ENCODE assay signal across 1 cellular context in the genomic region with DNA sequence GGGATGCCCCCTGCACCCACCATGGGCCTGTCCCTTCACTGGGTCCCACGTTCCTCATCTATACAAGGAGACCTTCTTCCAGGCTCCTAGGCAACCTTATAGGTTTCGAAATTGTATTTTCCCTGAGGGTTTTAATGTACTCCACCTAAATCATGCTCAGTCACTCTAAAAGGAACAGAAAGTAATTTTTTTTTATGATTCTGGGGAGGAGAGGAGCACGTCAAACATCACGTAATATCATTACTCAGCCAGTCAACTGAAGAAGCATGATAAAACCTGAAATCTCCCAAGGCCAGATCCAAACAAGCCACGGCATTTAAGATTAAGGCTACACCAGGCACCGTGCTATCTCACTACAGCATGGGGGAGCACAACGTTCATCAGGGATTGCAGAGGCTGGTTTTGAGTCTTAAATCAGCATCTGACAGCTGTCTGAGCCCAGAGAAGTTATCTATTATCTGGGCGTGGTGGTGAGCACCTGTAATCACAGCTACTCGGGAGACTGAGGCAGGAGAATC.
TF ChIP-seq lines count a peak whose summit lies in the region.

No MANE protein-coding gene starts in this region.

TF ChIP-seq in K562, 482 proteins besides CTCF, POLR2A, EP300 and RAD21 (continued from another document and continues in another):
- no peak for TF ChIP-seq CHD7 (IDR thresholded peaks at IDR 0.05; ENCODE audit: low read depth, low read length)
- TF ChIP-seq, protein P1, sequence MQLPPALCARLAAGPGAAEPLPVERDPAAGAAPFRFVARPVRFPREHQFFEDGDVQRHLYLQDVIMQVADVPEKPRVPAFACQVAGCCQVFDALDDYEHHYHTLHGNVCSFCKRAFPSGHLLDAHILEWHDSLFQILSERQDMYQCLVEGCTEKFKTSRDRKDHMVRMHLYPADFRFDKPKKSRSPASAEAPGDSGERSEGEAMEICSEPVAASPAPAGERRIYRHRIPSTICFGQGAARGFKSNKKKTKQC (CRISPR knock-in tag; IDR thresholded peaks at IDR 0.05), result no peak
- TF ChIP-seq, protein P2, sequence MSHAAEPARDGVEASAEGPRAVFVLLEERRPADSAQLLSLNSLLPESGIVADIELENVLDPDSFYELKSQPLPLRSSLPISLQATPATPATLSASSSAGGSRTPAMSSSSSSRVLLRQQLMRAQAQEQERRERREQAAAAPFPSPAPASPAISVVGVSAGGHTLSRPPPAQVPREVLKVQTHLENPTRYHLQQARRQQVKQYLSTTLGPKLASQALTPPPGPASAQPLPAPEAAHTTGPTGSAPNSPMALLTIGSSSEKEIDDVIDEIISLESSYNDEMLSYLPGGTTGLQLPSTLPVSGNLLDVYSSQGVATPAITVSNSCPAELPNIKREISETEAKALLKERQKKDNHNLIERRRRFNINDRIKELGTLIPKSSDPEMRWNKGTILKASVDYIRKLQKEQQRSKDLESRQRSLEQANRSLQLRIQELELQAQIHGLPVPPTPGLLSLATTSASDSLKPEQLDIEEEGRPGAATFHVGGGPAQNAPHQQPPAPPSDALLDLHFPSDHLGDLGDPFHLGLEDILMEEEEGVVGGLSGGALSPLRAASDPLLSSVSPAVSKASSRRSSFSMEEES (CRISPR knock-in tag; IDR thresholded peaks at IDR 0.05), result no peak
- TF ChIP-seq NKRF (IDR thresholded peaks at IDR 0.05; ENCODE audit: borderline replicate concordance), result no peak
- TF ChIP-seq MYC (IDR thresholded peaks at IDR 0.05; ENCODE audit: low read depth, low read length), result 0 out of 2 replicates have a peak, but pooled peaks have one; percentile 15
- TF ChIP-seq MYC (CRISPR knock-in tag; IDR thresholded peaks at IDR 0.05; ENCODE audit: borderline replicate concordance, low read depth), result no peak
- no peak for TF ChIP-seq ZFP91 (CRISPR knock-in tag; IDR thresholded peaks at IDR 0.05)
- TF ChIP-seq EZH2 (IDR thresholded peaks at IDR 0.05; ENCODE audit: borderline replicate concordance, low read depth, low read length), result no peak
- no peak for TF ChIP-seq SAP30 (IDR thresholded peaks at IDR 0.05; ENCODE audit: borderline replicate concordance, insufficient read depth, low read depth, low read length, poor library complexity, severe bottlenecking)
- no peak for TF ChIP-seq SMARCA5 (IDR thresholded peaks at IDR 0.05)
- TF ChIP-seq, protein P3, sequence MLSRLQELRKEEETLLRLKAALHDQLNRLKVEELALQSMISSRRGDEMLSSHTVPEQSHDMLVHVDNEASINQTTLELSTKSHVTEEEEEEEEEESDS (CRISPR knock-in tag; IDR thresholded peaks at IDR 0.05), result no peak
- TF ChIP-seq, protein P4, sequence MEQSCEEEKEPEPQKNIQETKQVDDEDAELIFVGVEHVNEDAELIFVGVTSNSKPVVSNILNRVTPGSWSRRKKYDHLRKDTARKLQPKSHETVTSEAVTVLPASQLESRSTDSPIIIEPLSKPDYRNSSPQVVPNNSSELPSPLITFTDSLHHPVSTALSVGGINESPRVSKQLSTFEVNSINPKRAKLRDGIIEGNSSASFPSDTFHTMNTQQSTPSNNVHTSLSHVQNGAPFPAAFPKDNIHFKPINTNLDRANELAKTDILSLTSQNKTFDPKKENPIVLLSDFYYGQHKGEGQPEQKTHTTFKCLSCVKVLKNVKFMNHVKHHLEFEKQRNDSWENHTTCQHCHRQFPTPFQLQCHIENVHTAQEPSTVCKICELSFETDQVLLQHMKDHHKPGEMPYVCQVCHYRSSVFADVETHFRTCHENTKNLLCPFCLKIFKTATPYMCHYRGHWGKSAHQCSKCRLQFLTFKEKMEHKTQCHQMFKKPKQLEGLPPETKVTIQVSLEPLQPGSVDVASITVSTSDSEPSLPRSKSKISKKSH (CRISPR knock-in tag; IDR thresholded peaks at IDR 0.05), result no peak
- 0 out of 2 replicates have a peak, but pooled peaks have one; percentile 45 for TF ChIP-seq TARDBP (IDR thresholded peaks at IDR 0.05)
- no peak for TF ChIP-seq DLX4 (CRISPR knock-in tag; IDR thresholded peaks at IDR 0.05)
- peak; percentile 94 for TF ChIP-seq KLF16 (IDR thresholded peaks at IDR 0.05)
- TF ChIP-seq GABPB1 (CRISPR knock-in tag; IDR thresholded peaks at IDR 0.05), result no peak
- no peak for TF ChIP-seq ZNF3 (CRISPR knock-in tag; IDR thresholded peaks at IDR 0.05)
- no peak for TF ChIP-seq CGGBP1 (CRISPR knock-in tag; IDR thresholded peaks at IDR 0.05)
- 0 out of 2 replicates have a peak, but pooled peaks have one; percentile 49 for TF ChIP-seq ARID3A (IDR thresholded peaks at IDR 0.05; ENCODE audit: borderline replicate concordance, low read depth, low read length)
- no peak for TF ChIP-seq ZC3H8 (IDR thresholded peaks at IDR 0.05)
- TF ChIP-seq, protein P5, sequence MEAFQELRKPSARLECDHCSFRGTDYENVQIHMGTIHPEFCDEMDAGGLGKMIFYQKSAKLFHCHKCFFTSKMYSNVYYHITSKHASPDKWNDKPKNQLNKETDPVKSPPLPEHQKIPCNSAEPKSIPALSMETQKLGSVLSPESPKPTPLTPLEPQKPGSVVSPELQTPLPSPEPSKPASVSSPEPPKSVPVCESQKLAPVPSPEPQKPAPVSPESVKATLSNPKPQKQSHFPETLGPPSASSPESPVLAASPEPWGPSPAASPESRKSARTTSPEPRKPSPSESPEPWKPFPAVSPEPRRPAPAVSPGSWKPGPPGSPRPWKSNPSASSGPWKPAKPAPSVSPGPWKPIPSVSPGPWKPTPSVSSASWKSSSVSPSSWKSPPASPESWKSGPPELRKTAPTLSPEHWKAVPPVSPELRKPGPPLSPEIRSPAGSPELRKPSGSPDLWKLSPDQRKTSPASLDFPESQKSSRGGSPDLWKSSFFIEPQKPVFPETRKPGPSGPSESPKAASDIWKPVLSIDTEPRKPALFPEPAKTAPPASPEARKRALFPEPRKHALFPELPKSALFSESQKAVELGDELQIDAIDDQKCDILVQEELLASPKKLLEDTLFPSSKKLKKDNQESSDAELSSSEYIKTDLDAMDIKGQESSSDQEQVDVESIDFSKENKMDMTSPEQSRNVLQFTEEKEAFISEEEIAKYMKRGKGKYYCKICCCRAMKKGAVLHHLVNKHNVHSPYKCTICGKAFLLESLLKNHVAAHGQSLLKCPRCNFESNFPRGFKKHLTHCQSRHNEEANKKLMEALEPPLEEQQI (IDR thresholded peaks at IDR 0.05), result no peak
- TF ChIP-seq HLTF (IDR thresholded peaks at IDR 0.05), result 0 out of 2 replicates have a peak, but pooled peaks have one; percentile 65
- TF ChIP-seq BHLHE40 (IDR thresholded peaks at IDR 0.05; ENCODE audit: low read length), result peak; percentile 51; the same call in 1 of the 2 replicates
- no peak for TF ChIP-seq SMARCB1 (IDR thresholded peaks at IDR 0.05; ENCODE audit: insufficient read length, low read depth)
- TF ChIP-seq SETDB1 (IDR thresholded peaks at IDR 0.05; ENCODE audit: low read length), result no peak
